38 cellular contexts compared by ENCODE assay signal in the genomic region with DNA sequence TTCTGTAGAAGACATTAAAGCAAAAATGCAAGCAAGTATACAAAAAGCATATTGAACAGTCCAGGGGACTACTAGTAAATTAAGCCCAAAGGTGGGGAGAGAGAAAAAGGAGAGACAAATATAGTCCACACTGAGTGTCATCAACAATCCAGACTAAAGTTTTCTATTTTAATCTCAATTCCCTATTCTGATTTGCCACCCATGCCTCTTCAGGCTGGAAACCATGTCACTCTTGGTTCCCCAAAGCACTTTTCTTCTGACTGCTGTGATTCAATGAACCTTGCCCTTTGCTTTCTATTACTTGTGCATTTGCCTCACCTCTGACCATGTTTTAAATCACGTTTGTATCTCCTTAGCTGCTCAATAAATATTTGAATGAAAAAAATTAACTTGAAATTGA.
"Had no signal": no experiment of that assay in that cellular context is flagged by ENCODE, and none has a peak within 500 bp of the region (broad histone marks: within the 10 kb centered on the region; RNA-seq: fewer than 3 reads in every experiment).

No MANE protein-coding gene starts in this region.

- H3K27ac Mint-ChIP-seq: activated B cell treated with CpG ODN at 0.5 μM for 24 hours; activated CD4-positive, alpha-beta memory T cell treated with anti-CD3 and anti-CD28 coated beads for 36 hours; activated CD4-positive, alpha-beta T cell treated with anti-CD3 and anti-CD28 coated beads for 36 hours; activated CD8-positive, alpha-beta T cell treated with anti-CD3 and anti-CD28 coated beads for 36 hours; activated naive CD4-positive, alpha-beta T cell treated with anti-CD3 and anti-CD28 coated beads, Interleukin-2, amount 10 ng/mL, durations not matched to agents 7 days and 5 days; activated naive CD4-positive, alpha-beta T cell treated with anti-CD3 and anti-CD28 coated beads, Interleukin-2, amount 50 U/mL, for 24 hours; activated naive CD8-positive, alpha-beta T cell; activated naive CD8-positive, alpha-beta T cell treated with anti-CD3 and anti-CD28 coated beads, Interleukin-2, amount 10 ng/mL, durations not matched to agents 7 days and 5 days; activated naive CD8-positive, alpha-beta T cell treated with anti-CD3 and anti-CD28 coated beads, Interleukin-2, amount 50 U/mL, for 24 hours; activated T-cell treated with anti-CD3 and anti-CD28 coated beads, Interleukin-2, amount 50 U/mL, for 72 hours; activated T-helper 1 cell treated with anti-CD3 and anti-CD28 coated beads, Interleukin-12 subunit alpha, Interleukin-12 subunit beta, Interleukin-2, Interleukin-4 antibody, amounts not matched to agents 30 ng/mL and 10 ng/mL and 1 ng/mL, durations not matched to agents 14 hours and 24 hours and 36 hours; activated T-helper 17 cell treated with anti-CD3 and anti-CD28 coated beads, Interleukin-2, amount 50 U/mL, for 72 hours; brain; T-helper 1 cell treated with Interleukin-12 subunit alpha and Interleukin-12 subunit beta and Interleukin-4 antibody, amounts not matched to agents 30 μg/mL and 1 μg/mL, for 36 hours; T-helper 2 cell treated with Interferon-gamma antibody and Interleukin-4, amounts not matched to agents 5 μg/mL and 100 μg/mL, for 36 hours had no signal

- H3K36me3 ChIP-seq: ascending aorta, cardiac muscle cell had no signal

- H3K9me3 ChIP-seq: ascending aorta had no signal

- H3K27me3 Mint-ChIP-seq: activated B cell treated with CpG ODN at 0.5 μM for 24 hours; activated CD4-positive, alpha-beta memory T cell treated with anti-CD3 and anti-CD28 coated beads for 36 hours; activated CD4-positive, alpha-beta T cell treated with anti-CD3 and anti-CD28 coated beads for 36 hours; activated CD8-positive, alpha-beta T cell treated with anti-CD3 and anti-CD28 coated beads for 36 hours; activated naive CD4-positive, alpha-beta T cell treated with anti-CD3 and anti-CD28 coated beads, Interleukin-2, amount 10 ng/mL, durations not matched to agents 7 days and 5 days; activated naive CD4-positive, alpha-beta T cell treated with anti-CD3 and anti-CD28 coated beads, Interleukin-2, amount 50 U/mL, for 24 hours; activated naive CD8-positive, alpha-beta T cell; activated naive CD8-positive, alpha-beta T cell treated with anti-CD3 and anti-CD28 coated beads, Interleukin-2, amount 50 U/mL, for 24 hours; activated T-helper 17 cell treated with anti-CD3 and anti-CD28 coated beads, Interleukin-2, amount 50 U/mL, for 72 hours; central memory CD8-positive, alpha-beta T cell had no signal

- DNase-seq: activated B cell treated with CpG ODN at 0.5 μM for 24 hours; activated CD4-positive, alpha-beta memory T cell treated with anti-CD3 and anti-CD28 coated beads for 36 hours; activated CD4-positive, alpha-beta T cell treated with anti-CD3 and anti-CD28 coated beads for 36 hours; activated CD4-positive, alpha-beta T cell treated with anti-CD3 and anti-CD28 coated beads for 48 hours; activated CD4-positive, alpha-beta T cell treated with anti-CD3 and anti-CD28 coated beads, Interleukin-2, amount 50 U/mL, for 1 hour; activated CD4-positive, alpha-beta T cell treated with anti-CD3 and anti-CD28 coated beads, Interleukin-2, amount 50 U/mL, for 4 hours; activated CD4-positive, CD25-positive, alpha-beta regulatory T cell treated with anti-CD3 and anti-CD28 coated beads, Interleukin-2, amount 50 U/mL, for 72 hours; activated CD8-positive, alpha-beta memory T cell treated with anti-CD3 and anti-CD28 coated beads, Interleukin-2, amount 50 U/mL, for 4 hours; activated CD8-positive, alpha-beta T cell treated with anti-CD3 and anti-CD28 coated beads for 36 hours; activated gamma-delta T cell; activated naive CD4-positive, alpha-beta T cell treated with anti-CD3 and anti-CD28 coated beads, Interleukin-2, amount 10 ng/mL, durations not matched to agents 7 days and 5 days; activated naive CD4-positive, alpha-beta T cell treated with Interleukin-2 at 50 U/mL for 16 hours; activated naive CD8-positive, alpha-beta T cell treated with anti-CD3 and anti-CD28 coated beads, Interleukin-2, amount 10 ng/mL, durations not matched to agents 7 days and 5 days; activated naive CD8-positive, alpha-beta T cell treated with anti-CD3 and anti-CD28 coated beads, Interleukin-2, amount 50 U/mL, for 24 hours; activated T-cell treated with anti-CD3 and anti-CD28 coated beads for 4 hours; activated T-cell treated with anti-CD3 and anti-CD28 coated beads, Interleukin-2, amount 50 U/mL, for 1 hour; activated T-cell treated with anti-CD3 and anti-CD28 coated beads, Interleukin-2, amount 50 U/mL, for 4 hours; activated T-cell treated with anti-CD3 and anti-CD28 coated beads, Interleukin-2, amount 50 U/mL, for 72 hours; amygdala; anterior cingulate cortex; caudate nucleus; cerebellar nuclear complex; T-helper 1 cell; T-helper 2 cell; T-helper 9 cell had no signal

- H3K4me3 Mint-ChIP-seq: activated B cell treated with CpG ODN at 0.5 μM for 24 hours; activated CD4-positive, alpha-beta memory T cell treated with anti-CD3 and anti-CD28 coated beads for 36 hours; activated CD4-positive, alpha-beta T cell treated with anti-CD3 and anti-CD28 coated beads for 36 hours; activated CD8-positive, alpha-beta T cell treated with anti-CD3 and anti-CD28 coated beads for 36 hours; activated naive CD4-positive, alpha-beta T cell treated with anti-CD3 and anti-CD28 coated beads, Interleukin-2, amount 10 ng/mL, durations not matched to agents 7 days and 5 days; activated naive CD4-positive, alpha-beta T cell treated with anti-CD3 and anti-CD28 coated beads, Interleukin-2, amount 50 U/mL, for 24 hours; activated naive CD8-positive, alpha-beta T cell; activated naive CD8-positive, alpha-beta T cell treated with anti-CD3 and anti-CD28 coated beads, Interleukin-2, amount 10 ng/mL, durations not matched to agents 7 days and 5 days; activated naive CD8-positive, alpha-beta T cell treated with anti-CD3 and anti-CD28 coated beads, Interleukin-2, amount 50 U/mL, for 24 hours; activated T-cell treated with anti-CD3 and anti-CD28 coated beads, Interleukin-2, amount 50 U/mL, for 4 hours; activated T-cell treated with anti-CD3 and anti-CD28 coated beads, Interleukin-2, amount 50 U/mL, for 72 hours; activated T-helper 1 cell treated with anti-CD3 and anti-CD28 coated beads, Interleukin-12 subunit alpha, Interleukin-12 subunit beta, Interleukin-2, Interleukin-4 antibody, amounts not matched to agents 30 ng/mL and 10 ng/mL and 1 ng/mL, durations not matched to agents 14 hours and 24 hours and 36 hours; activated T-helper 17 cell treated with anti-CD3 and anti-CD28 coated beads, Interleukin-2, amount 50 U/mL, for 72 hours; brain; central memory CD8-positive, alpha-beta T cell; T-helper 1 cell treated with Interleukin-12 subunit alpha and Interleukin-12 subunit beta and Interleukin-4 antibody, amounts not matched to agents 30 μg/mL and 1 μg/mL, for 36 hours; T-helper 2 cell treated with Interferon-gamma antibody and Interleukin-4, amounts not matched to agents 5 μg/mL and 100 μg/mL, for 36 hours had no signal

- FAIRE-seq: bronchial epithelial cell, TTC549 had no signal

- H3K9me3 Mint-ChIP-seq: activated B cell treated with CpG ODN at 0.5 μM for 24 hours; activated CD4-positive, alpha-beta memory T cell treated with anti-CD3 and anti-CD28 coated beads for 36 hours; activated CD8-positive, alpha-beta T cell treated with anti-CD3 and anti-CD28 coated beads for 36 hours; activated naive CD4-positive, alpha-beta T cell treated with anti-CD3 and anti-CD28 coated beads, Interleukin-2, amount 10 ng/mL, durations not matched to agents 7 days and 5 days; activated T-helper 17 cell treated with anti-CD3 and anti-CD28 coated beads, Interleukin-2, amount 50 U/mL, for 72 hours had no signal

- ATAC-seq: activated CD4-positive, alpha-beta T cell treated with anti-CD3 and anti-CD28 coated beads for 36 hours; activated CD8-positive, alpha-beta T cell treated with anti-CD3 and anti-CD28 coated beads for 36 hours; activated naive CD8-positive, alpha-beta T cell treated with anti-CD3 and anti-CD28 coated beads, Interleukin-2, amount 50 U/mL, for 24 hours; activated T-cell treated with anti-CD3 and anti-CD28 coated beads, Interleukin-2, amount 50 U/mL, for 4 hours; activated T-cell treated with anti-CD3 and anti-CD28 coated beads, Interleukin-2, amount 50 U/mL, for 72 hours; activated T-helper 17 cell treated with anti-CD3 and anti-CD28 coated beads, Interleukin-2, amount 50 U/mL, for 72 hours had no signal

- H3K36me3 Mint-ChIP-seq: activated CD4-positive, alpha-beta memory T cell treated with anti-CD3 and anti-CD28 coated beads for 36 hours; activated naive CD4-positive, alpha-beta T cell treated with anti-CD3 and anti-CD28 coated beads, Interleukin-2, amount 10 ng/mL, durations not matched to agents 7 days and 5 days; brain had no signal

- H3K27ac ChIP-seq: ascending aorta, cardiac muscle cell, VCaP had no signal

- H3K4me1 ChIP-seq: ascending aorta had no signal

- H3K4me3 ChIP-seq: ascending aorta, cardiac muscle cell had no signal

- H3K4me1 Mint-ChIP-seq: activated CD4-positive, alpha-beta T cell treated with anti-CD3 and anti-CD28 coated beads for 36 hours; activated naive CD4-positive, alpha-beta T cell treated with anti-CD3 and anti-CD28 coated beads, Interleukin-2, amount 10 ng/mL, durations not matched to agents 7 days and 5 days; activated T-helper 17 cell treated with anti-CD3 and anti-CD28 coated beads, Interleukin-2, amount 50 U/mL, for 72 hours; brain had no signal

- H3K27me3 ChIP-seq: ascending aorta, cardiac muscle cell had no signal
